In the genomic region with DNA sequence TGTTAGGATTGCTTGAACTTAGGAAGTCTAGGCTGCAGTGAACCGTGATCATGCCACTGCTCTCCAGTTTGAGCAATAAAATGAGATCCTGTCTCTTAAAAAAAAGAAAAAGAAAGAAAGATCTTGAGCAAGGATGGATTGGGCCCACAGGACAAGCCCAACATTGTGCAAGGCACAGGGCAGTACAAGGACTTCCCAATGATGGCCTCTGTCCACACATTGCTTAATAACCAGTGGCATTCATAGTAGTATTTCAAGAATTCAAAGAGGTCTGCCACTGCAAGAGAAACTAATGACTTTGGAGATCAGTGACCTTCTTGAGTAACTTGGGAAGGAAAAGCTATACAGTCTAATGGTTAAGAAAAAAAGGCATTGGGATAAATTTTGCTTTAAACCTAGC, we compare ENCODE assay signal across 28 cellular contexts. TPM values are rescaled to one million over a fixed set of nuclear protein-coding genes. Genes with fewer than 3 reads are reported as not detected.
"Had no signal": no experiment of that assay in that cellular context is flagged by ENCODE, and none has a peak within 500 bp of the region (broad histone marks: within the 10 kb centered on the region; RNA-seq: fewer than 3 reads in every experiment).

No MANE protein-coding gene starts in this region.

- DNase-seq: activated CD4-positive, alpha-beta T cell treated with anti-CD3 and anti-CD28 coated beads for 1 hour; activated CD4-positive, alpha-beta T cell treated with anti-CD3 and anti-CD28 coated beads for 4 hours; activated CD4-positive, alpha-beta T cell treated with anti-CD3 and anti-CD28 coated beads, Interleukin-2, amount 10 ng/mL, durations not matched to agents 7 days and 5 days; activated CD4-positive, alpha-beta T cell treated with anti-CD3 and anti-CD28 coated beads, Interleukin-2, amount 50 U/mL, for 48 hours; activated CD4-positive, CD25-positive, alpha-beta regulatory T cell; activated CD8-positive, alpha-beta memory T cell treated with anti-CD3 and anti-CD28 coated beads for 24 hours; activated CD8-positive, alpha-beta T cell treated with anti-CD3 and anti-CD28 coated beads for 36 hours; activated effector memory CD4-positive, alpha-beta T cell treated with Interleukin-2 at 50 U/mL for 16 hours; activated naive CD4-positive, alpha-beta T cell treated with anti-CD3 and anti-CD28 coated beads for 36 hours; activated naive CD8-positive, alpha-beta T cell treated with anti-CD3 and anti-CD28 coated beads for 36 hours; activated naive CD8-positive, alpha-beta T cell treated with anti-CD3 and anti-CD28 coated beads, Interleukin-2, amount 50 U/mL, for 24 hours; activated T-cell treated with anti-CD3 and anti-CD28 coated beads, Interleukin-2, amount 50 U/mL, for 4 hours; aorta; body of pancreas; caudate nucleus; effector CD8-positive, alpha-beta T cell; esophagus squamous epithelium; foreskin keratinocyte; gastrocnemius medialis; glutamatergic neuron; heart left ventricle; T-helper 2 cell had no signal

- H3K4me1 ChIP-seq: adrenal gland, body of pancreas, esophagus squamous epithelium, foreskin keratinocyte, heart left ventricle had no signal

- H3K4me3 ChIP-seq: adrenal gland, body of pancreas, esophagus squamous epithelium, gastrocnemius medialis, heart left ventricle had no signal

- H3K27ac ChIP-seq: adrenal gland, body of pancreas, epithelial cell of prostate, esophagus squamous epithelium, foreskin keratinocyte, gastrocnemius medialis, heart left ventricle had no signal

- H3K36me3 ChIP-seq: adrenal gland, esophagus squamous epithelium, gastrocnemius medialis, heart left ventricle had no signal

- ATAC-seq: activated CD8-positive, alpha-beta T cell treated with anti-CD3 and anti-CD28 coated beads for 36 hours; activated naive CD8-positive, alpha-beta T cell treated with anti-CD3 and anti-CD28 coated beads, Interleukin-2, amount 50 U/mL, for 24 hours; activated T-cell treated with anti-CD3 and anti-CD28 coated beads, Interleukin-2, amount 50 U/mL, for 4 hours; activated T-helper 17 cell treated with anti-CD3 and anti-CD28 coated beads, Interleukin-2, amount 50 U/mL, for 72 hours; body of pancreas; foreskin keratinocyte; gastrocnemius medialis had no signal

- H3K27me3 ChIP-seq: adrenal gland, body of pancreas, foreskin keratinocyte, gastrocnemius medialis had no signal

- H3K9me3 ChIP-seq: adrenal gland, esophagus squamous epithelium, gastrocnemius medialis, heart left ventricle had no signal

RNA-seq across cellular contexts. Expression of a gene that starts 44.6 kb away (rescaled TPM):
- total RNA-seq: activated CD4-positive, alpha-beta T cell treated with anti-CD3 and anti-CD28 coated beads, Interleukin-2, amount 10 ng/mL, durations not matched to agents 7 days and 5 days; activated CD8-positive, alpha-beta T cell treated with anti-CD3 and anti-CD28 coated beads for 36 hours; activated naive CD4-positive, alpha-beta T cell treated with anti-CD3 and anti-CD28 coated beads for 36 hours; activated naive CD8-positive, alpha-beta T cell treated with anti-CD3 and anti-CD28 coated beads for 36 hours; activated T-cell treated with anti-CD3 and anti-CD28 coated beads, Interleukin-2, amount 50 U/mL, for 4 hours; dermis microvascular lymphatic vessel endothelial cell; endothelial cell of umbilical vein; foreskin keratinocyte; T-helper 1 cell treated with Interleukin-12 subunit alpha and Interleukin-12 subunit beta and Interleukin-4 antibody, amounts not matched to agents 30 ng/mL and 1 ng/mL, for 36 hours had no signal
